ENCODE assay signal across 20 cellular contexts in the genomic region with DNA sequence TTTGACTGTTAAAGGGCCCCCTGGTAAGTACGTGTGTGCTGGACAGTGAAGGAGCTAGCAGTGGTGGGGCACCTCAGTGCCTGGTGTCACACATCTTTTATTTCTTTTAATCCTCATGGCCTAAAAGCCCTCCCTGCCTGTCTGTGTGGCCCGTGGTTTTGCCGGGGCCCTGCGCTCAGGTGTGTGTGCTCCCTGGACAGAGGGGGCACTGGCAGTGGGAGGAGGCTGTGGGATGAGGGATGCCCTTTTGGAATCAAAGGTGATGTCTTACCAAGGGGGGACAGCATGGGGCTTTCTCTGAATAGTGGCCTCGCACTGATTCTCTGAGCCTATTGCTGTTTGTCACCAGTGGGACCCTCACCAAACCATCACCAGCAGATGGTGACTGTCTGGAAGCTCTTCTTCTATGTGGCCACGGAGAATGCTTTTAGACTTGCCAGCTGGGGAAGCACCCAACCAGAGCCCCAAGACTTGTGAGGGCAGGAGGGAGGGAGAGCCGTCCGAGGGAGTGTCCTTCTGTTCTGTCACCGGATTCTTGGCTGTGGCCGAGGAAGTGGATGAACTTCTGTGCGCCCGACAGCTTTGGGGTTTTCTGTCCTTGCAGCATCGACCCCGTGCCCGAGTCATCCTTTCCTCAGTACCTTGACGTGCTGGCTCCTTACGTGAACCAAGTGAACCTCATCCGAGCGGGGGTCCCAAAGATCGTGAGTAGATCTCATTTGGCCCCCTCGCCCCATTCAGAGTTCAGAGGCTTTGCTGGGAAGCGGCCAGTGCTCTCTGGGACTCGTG. TPM values are rescaled to one million over a fixed set of nuclear protein-coding genes. Genes with fewer than 3 reads are reported as not detected.
DNase-seq lines count a peak whose midpoint lies in the region; FAIRE-seq and TF ChIP-seq lines count a peak whose summit lies in the region.
"Had no signal": no experiment of that assay in that cellular context is flagged by ENCODE, and none has a peak within 500 bp of the region (broad histone marks: within the 10 kb centered on the region; RNA-seq: fewer than 3 reads in every experiment).

No MANE protein-coding gene starts in this region.

- H3K9ac ChIP-seq in BLaER1: peak overlapping the region; percentile 84

- H4K20me1 ChIP-seq in BLaER1: no peaks in the 10 kb centered on the region

- H3K27me3 Mint-ChIP-seq in activated CD4-positive, alpha-beta memory T cell treated with anti-CD3 and anti-CD28 coated beads for 36 hours: no peaks in the 10 kb centered on the region
- H3K27me3 Mint-ChIP-seq in type B pancreatic cell: peaks cover 19% of the 10 kb centered on the region
- H3K27me3 Mint-ChIP-seq: CD4-positive, alpha-beta T cell had no signal

- H3K4me3 ChIP-seq in BLaER1 (no peak overlapping the region), bronchial epithelial cell (ENCODE audit: low read depth, low read length) (no peak overlapping the region)

- TF ChIP-seq CTCF in bronchial epithelial cell (IDR thresholded peaks at IDR 0.05; ENCODE audit: insufficient read depth, low read length, severe bottlenecking): no peak
- TF ChIP-seq CTCF in type B pancreatic cell (conservative IDR thresholded peaks at IDR 0.05): no peak

- H3K4me2 ChIP-seq in BLaER1: peak overlapping the region; percentile 99

- H3K36me3 Mint-ChIP-seq in activated CD4-positive, alpha-beta memory T cell treated with anti-CD3 and anti-CD28 coated beads for 36 hours: no peaks in the 10 kb centered on the region
- no peaks in the 10 kb centered on the region for H3K36me3 Mint-ChIP-seq in type B pancreatic cell

- POLR2A ChIA-PET in activated CD4-positive, alpha-beta memory T cell treated with anti-CD3 and anti-CD28 coated beads for 36 hours (lab: Charles Lee): no interaction called here

- H3K9me3 ChIP-seq in BLaER1: no peaks in the 10 kb centered on the region
- H3K9me3 ChIP-seq in KOPT-K1 (ENCODE audit: insufficient read depth, low read length, poor library complexity, severe bottlenecking): no peaks in the 10 kb centered on the region
- H3K9me3 ChIP-seq: Caco-2 had no signal

- peaks cover 67% of the 10 kb centered on the region for H3K4me1 ChIP-seq in BLaER1
- H3K4me1 ChIP-seq: Caco-2 had no signal

- H3K27ac Mint-ChIP-seq in activated CD4-positive, alpha-beta memory T cell treated with anti-CD3 and anti-CD28 coated beads for 36 hours: no peak overlapping the region
- H3K27ac Mint-ChIP-seq in type B pancreatic cell: no peak overlapping the region
- H3K27ac Mint-ChIP-seq: CD4-positive, alpha-beta T cell; HFFc6 had no signal

- FAIRE-seq in bronchial epithelial cell (lab: Jason Lieb, UNC): peak; percentile 43
- FAIRE-seq: D721Med, GM12892, GM18507 had no signal

- H3K36me3 ChIP-seq in BLaER1 (no peaks in the 10 kb centered on the region), KOPT-K1 (ENCODE audit: insufficient read depth, low read length) (no peaks in the 10 kb centered on the region), bronchial epithelial cell (ENCODE audit: control insufficient read depth, insufficient read depth, low read length) (no peaks in the 10 kb centered on the region)

- DNase-seq in bronchial epithelial cell (ENCODE audit: low read depth) (no peak), mesenteric fat pad (ENCODE audit: low spot score) (peak; percentile 79), SK-N-DZ (ENCODE audit: low spot score) (no peak), CD1c-positive myeloid dendritic cell (ENCODE audit: extremely low spot score) (no peak), type B pancreatic cell (ENCODE audit: extremely low spot score, unreplicated experiment) (no peak)
- no peak for DNase-seq in activated CD4-positive, alpha-beta memory T cell treated with anti-CD3 and anti-CD28 coated beads for 36 hours
- DNase-seq: 8988T; C1 segment of cervical spinal cord; Caco-2; CD4-positive, alpha-beta T cell; GDM1; GOT3; H7; HFFc6 had no signal

- no peaks in the 10 kb centered on the region for H3K27me3 ChIP-seq in BLaER1
- peaks cover 4% of the 10 kb centered on the region for H3K27me3 ChIP-seq in bronchial epithelial cell (ENCODE audit: control insufficient read depth, insufficient read depth, low read length)

- CTCF ChIA-PET in activated CD4-positive, alpha-beta memory T cell treated with anti-CD3 and anti-CD28 coated beads for 36 hours (lab: Charles Lee): no interaction called here

- intact Hi-C loops in activated CD4-positive, alpha-beta memory T cell treated with anti-CD3 and anti-CD28 coated beads for 36 hours (cut with micrococcal nuclease): no loop called here

- H3K27ac ChIP-seq in BLaER1 (peak overlapping the region; percentile 95), KOPT-K1 (ENCODE audit: low read depth, low read length, poor library complexity, severe bottlenecking) (peak overlapping the region; percentile 96)

- H3K4me3 Mint-ChIP-seq in activated CD4-positive, alpha-beta memory T cell treated with anti-CD3 and anti-CD28 coated beads for 36 hours: no peak overlapping the region
- no peak overlapping the region for H3K4me3 Mint-ChIP-seq in type B pancreatic cell
- H3K4me3 Mint-ChIP-seq: CD4-positive, alpha-beta T cell; HFFc6 had no signal

- H3K4me1 Mint-ChIP-seq in activated CD4-positive, alpha-beta memory T cell treated with anti-CD3 and anti-CD28 coated beads for 36 hours (ENCODE audit: low read depth): peaks cover 13% of the 10 kb centered on the region
- no peaks in the 10 kb centered on the region for H3K4me1 Mint-ChIP-seq in type B pancreatic cell (ENCODE audit: unreplicated experiment)

- no peaks in the 10 kb centered on the region for H3K9me3 Mint-ChIP-seq in activated CD4-positive, alpha-beta memory T cell treated with anti-CD3 and anti-CD28 coated beads for 36 hours
- no peaks in the 10 kb centered on the region for H3K9me3 Mint-ChIP-seq in type B pancreatic cell
- H3K9me3 Mint-ChIP-seq: CD4-positive, alpha-beta T cell; HFFc6 had no signal

RNA-seq across cellular contexts. Expression of gene PNLDC1, which starts 18.1 kb away (rescaled TPM):
- total RNA-seq in bronchial epithelial cell (0.13 and 0.26 TPM in 2 replicates), mesenteric fat pad (not detected), type B pancreatic cell (ENCODE audit: low replicate concordance) (0.17 TPM in 1 of 2 replicates, not detected in the other)
- polyA plus RNA-seq in SK-N-DZ (2014; cell fraction: cytosol; rRNA removed): not detected in 2 replicates
- polyA plus RNA-seq in SK-N-DZ (2014; cell fraction: nucleus; rRNA removed): 0.12 and 0.35 TPM in 2 replicates
- under 1 TPM; 0.29 to 0.31 TPM for total RNA-seq in activated CD4-positive, alpha-beta memory T cell treated with anti-CD3 and anti-CD28 coated beads for 36 hours
- total RNA-seq: H7, HFFc6, HT-29 had no signal

RNA-seq across cellular contexts. Expression of gene MRPL18, which starts 27.9 kb away (rescaled TPM):
- 59.8 and 63.8 TPM in 2 replicates for total RNA-seq in bronchial epithelial cell
- total RNA-seq in mesenteric fat pad: 59.3 TPM
- 134 and 165 TPM in 2 replicates for polyA plus RNA-seq in SK-N-DZ (2014; cell fraction: cytosol; rRNA removed)
- 74.3 and 77.3 TPM in 2 replicates for polyA plus RNA-seq in SK-N-DZ (2014; cell fraction: nucleus; rRNA removed)
- 10 to 100 TPM; 84.6 to 89.9 TPM for total RNA-seq in activated CD4-positive, alpha-beta memory T cell treated with anti-CD3 and anti-CD28 coated beads for 36 hours
- 59.1 and 65.2 TPM in 2 replicates for total RNA-seq in type B pancreatic cell (ENCODE audit: low replicate concordance)

RNA-seq across cellular contexts. Expression of gene TCP1, which starts 28.7 kb away (rescaled TPM):
- total RNA-seq in bronchial epithelial cell (150 and 202 TPM in 2 replicates), mesenteric fat pad (170 TPM), type B pancreatic cell (ENCODE audit: low replicate concordance) (206 and 235 TPM in 2 replicates)
- polyA plus RNA-seq in SK-N-DZ (2014; cell fraction: cytosol; rRNA removed): 379 and 427 TPM in 2 replicates
- polyA plus RNA-seq in SK-N-DZ (2014; cell fraction: nucleus; rRNA removed): 407 and 443 TPM in 2 replicates
- 100 to 1,000 TPM; 429 to 438 TPM for total RNA-seq in activated CD4-positive, alpha-beta memory T cell treated with anti-CD3 and anti-CD28 coated beads for 36 hours

RNA-seq across cellular contexts. Expression of gene ACAT2, which starts 56.3 kb away (rescaled TPM):
- total RNA-seq in bronchial epithelial cell: 17.5 and 42.9 TPM in 2 replicates
- 11.1 TPM for total RNA-seq in mesenteric fat pad
- 124 and 131 TPM in 2 replicates for polyA plus RNA-seq in SK-N-DZ (2014; cell fraction: cytosol; rRNA removed)
- polyA plus RNA-seq in SK-N-DZ (2014; cell fraction: nucleus; rRNA removed): 75.1 and 90.2 TPM in 2 replicates
- total RNA-seq in activated CD4-positive, alpha-beta memory T cell treated with anti-CD3 and anti-CD28 coated beads for 36 hours: 100 to 1,000 TPM; 115 to 116 TPM
- 38.4 and 67.4 TPM in 2 replicates for total RNA-seq in type B pancreatic cell (ENCODE audit: low replicate concordance)
